9 cellular contexts compared by ENCODE assay signal in the genomic region with DNA sequence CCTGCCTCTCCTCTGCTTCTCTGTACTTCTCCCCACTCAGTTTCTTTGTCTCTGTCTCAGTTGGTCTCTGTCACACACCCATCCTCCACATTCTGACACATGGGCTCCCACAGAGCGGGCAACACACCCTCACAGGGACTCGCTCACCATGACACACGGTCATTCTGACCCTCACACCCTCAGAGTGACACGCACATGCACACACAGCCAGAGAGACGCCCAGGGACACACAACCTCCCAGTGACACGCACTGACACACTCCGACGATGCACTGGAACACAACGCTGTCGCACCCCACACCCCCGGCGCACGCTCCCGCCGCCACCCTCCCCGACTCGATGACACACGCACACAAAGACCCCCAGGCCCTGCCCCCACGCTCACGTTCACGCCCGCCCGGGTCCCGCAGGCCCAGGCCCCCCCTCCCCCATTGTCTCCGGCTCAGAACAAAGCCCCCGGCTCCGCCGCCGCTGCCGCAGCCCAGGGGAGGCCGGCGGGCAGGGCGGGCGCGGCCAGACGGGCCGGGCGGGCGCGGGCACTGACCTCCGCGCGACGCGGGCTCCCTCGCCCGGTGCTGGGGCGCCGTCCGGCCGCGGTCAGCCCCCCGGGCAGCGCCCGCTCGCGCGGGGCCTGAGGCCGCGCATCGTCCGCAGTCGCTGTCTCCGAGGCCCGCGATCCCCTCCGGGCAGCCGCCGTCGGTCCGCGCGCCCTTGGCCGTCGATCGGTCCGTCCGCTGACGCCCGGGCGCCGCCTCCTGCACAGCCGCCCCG. TPM values are rescaled to one million over a fixed set of nuclear protein-coding genes. Genes with fewer than 3 reads are reported as not detected.
A peak's percentile ranks its signal among the peaks of the same experiment; 100 is the strongest.
DNase-seq lines count a peak whose midpoint lies in the region; ATAC-seq lines count a peak whose summit lies in the region.
"Had no signal": no experiment of that assay in that cellular context is flagged by ENCODE, and none has a peak within 500 bp of the region (broad histone marks: within the 10 kb centered on the region; RNA-seq: fewer than 3 reads in every experiment).

No MANE protein-coding gene starts in this region.

- peaks cover 3% of the 10 kb centered on the region for H3K4me1 Mint-ChIP-seq in activated naive CD8-positive, alpha-beta T cell treated with anti-CD3 and anti-CD28 coated beads, Interleukin-2, amount 10 ng/mL, durations not matched to agents 7 days and 5 days

- no peaks in the 10 kb centered on the region for H3K9me3 Mint-ChIP-seq in activated naive CD8-positive, alpha-beta T cell treated with anti-CD3 and anti-CD28 coated beads, Interleukin-2, amount 10 ng/mL, durations not matched to agents 7 days and 5 days
- H3K9me3 Mint-ChIP-seq: immature natural killer cell had no signal

- H3K27me3 Mint-ChIP-seq in activated naive CD8-positive, alpha-beta T cell treated with anti-CD3 and anti-CD28 coated beads, Interleukin-2, amount 10 ng/mL, durations not matched to agents 7 days and 5 days, result peaks cover 16% of the 10 kb centered on the region

- H3K4me3 Mint-ChIP-seq in activated naive CD8-positive, alpha-beta T cell treated with anti-CD3 and anti-CD28 coated beads, Interleukin-2, amount 10 ng/mL, durations not matched to agents 7 days and 5 days, result no peak overlapping the region

- peak; percentile 38 for ATAC-seq in activated naive CD8-positive, alpha-beta T cell treated with anti-CD3 and anti-CD28 coated beads, Interleukin-2, amount 10 ng/mL, durations not matched to agents 7 days and 5 days (ENCODE audit: low read depth)
- no peak for ATAC-seq in GM19452 (IDR thresholded peaks at IDR 0.05; ENCODE audit: unreplicated experiment)

- peak; percentile 12 for DNase-seq in DMS79 treated with DMSO at 0.1 percent for 48 hours (lab: John Stamatoyannopoulos, UW)
- DNase-seq in DMS79 (lab: John Stamatoyannopoulos, UW), result no peak
- DNase-seq in activated naive CD8-positive, alpha-beta T cell treated with anti-CD3 and anti-CD28 coated beads, Interleukin-2, amount 10 ng/mL, durations not matched to agents 7 days and 5 days, result no peak
- DNase-seq in islet precursor cell, result peak; percentile 61
- DNase-seq in stimulated activated CD8-positive, alpha-beta memory T cell treated with anti-CD3 and anti-CD28 coated beads, Interleukin-12 subunit alpha, Interleukin-12 subunit beta, amount 100 ng/mL, for 4 hours (ENCODE audit: low read depth), result peak; percentile 23
- DNase-seq in activated gamma-delta T cell treated with Interleukin-2 at 50 U/mL for 16 hours, result no peak
- DNase-seq in NCI-H774 (lab: John Stamatoyannopoulos, UW), result no peak

- H3K27ac Mint-ChIP-seq in activated naive CD8-positive, alpha-beta T cell treated with anti-CD3 and anti-CD28 coated beads, Interleukin-2, amount 10 ng/mL, durations not matched to agents 7 days and 5 days, result no peak overlapping the region

- POLR2A ChIA-PET in activated naive CD8-positive, alpha-beta T cell treated with anti-CD3 and anti-CD28 coated beads, Interleukin-2, amount 10 ng/mL, durations not matched to agents 7 days and 5 days (lab: Charles Lee), result no interaction called here

- H3K36me3 Mint-ChIP-seq in activated naive CD8-positive, alpha-beta T cell treated with anti-CD3 and anti-CD28 coated beads, Interleukin-2, amount 10 ng/mL, durations not matched to agents 7 days and 5 days, result peaks cover 2% of the 10 kb centered on the region
- H3K36me3 Mint-ChIP-seq: immature natural killer cell had no signal

RNA-seq across cellular contexts. Expression of a gene that starts 0.4 kb away (rescaled TPM):
- 1 to 10 TPM; 2.1 to 2.5 TPM for total RNA-seq in activated naive CD8-positive, alpha-beta T cell treated with anti-CD3 and anti-CD28 coated beads, Interleukin-2, amount 10 ng/mL, durations not matched to agents 7 days and 5 days

RNA-seq across cellular contexts. Expression of a gene that starts 27.9 kb away (rescaled TPM):
- 10 to 100 TPM; 50.9 to 51.4 TPM for total RNA-seq in activated naive CD8-positive, alpha-beta T cell treated with anti-CD3 and anti-CD28 coated beads, Interleukin-2, amount 10 ng/mL, durations not matched to agents 7 days and 5 days

RNA-seq across cellular contexts. Expression of a gene that starts 36.0 kb away (rescaled TPM):
- 100 to 1,000 TPM; 114 to 120 TPM for total RNA-seq in activated naive CD8-positive, alpha-beta T cell treated with anti-CD3 and anti-CD28 coated beads, Interleukin-2, amount 10 ng/mL, durations not matched to agents 7 days and 5 days

RNA-seq across cellular contexts. Expression of a gene that starts 43.2 kb away (rescaled TPM):
- 100 to 1,000 TPM; 154 to 156 TPM for total RNA-seq in activated naive CD8-positive, alpha-beta T cell treated with anti-CD3 and anti-CD28 coated beads, Interleukin-2, amount 10 ng/mL, durations not matched to agents 7 days and 5 days

RNA-seq across cellular contexts. Expression of a gene that starts 51.6 kb away (rescaled TPM):
- total RNA-seq in activated naive CD8-positive, alpha-beta T cell treated with anti-CD3 and anti-CD28 coated beads, Interleukin-2, amount 10 ng/mL, durations not matched to agents 7 days and 5 days, result 100 to 1,000 TPM; 195 to 207 TPM

Comparison
In these comparisons a context has a peak if more than half of its experiments do, and no peak if none do; other contexts are left out.
1. DNase-seq: peak in DMS79 treated with DMSO at 0.1 percent for 48 hours (single experiment), islet precursor cell (single experiment) and stimulated activated CD8-positive, alpha-beta memory T cell treated with anti-CD3 and anti-CD28 coated beads, Interleukin-12 subunit alpha, Interleukin-12 subunit beta, amount 100 ng/mL, for 4 hours (single experiment); none in DMS79 (single experiment), activated naive CD8-positive, alpha-beta T cell treated with anti-CD3 and anti-CD28 coated beads, Interleukin-2, amount 10 ng/mL, durations not matched to agents 7 days and 5 days (single experiment), activated gamma-delta T cell treated with Interleukin-2 at 50 U/mL for 16 hours (single experiment) and NCI-H774 (single experiment).